ENCODE assay signal across 23 cellular contexts in the genomic region with DNA sequence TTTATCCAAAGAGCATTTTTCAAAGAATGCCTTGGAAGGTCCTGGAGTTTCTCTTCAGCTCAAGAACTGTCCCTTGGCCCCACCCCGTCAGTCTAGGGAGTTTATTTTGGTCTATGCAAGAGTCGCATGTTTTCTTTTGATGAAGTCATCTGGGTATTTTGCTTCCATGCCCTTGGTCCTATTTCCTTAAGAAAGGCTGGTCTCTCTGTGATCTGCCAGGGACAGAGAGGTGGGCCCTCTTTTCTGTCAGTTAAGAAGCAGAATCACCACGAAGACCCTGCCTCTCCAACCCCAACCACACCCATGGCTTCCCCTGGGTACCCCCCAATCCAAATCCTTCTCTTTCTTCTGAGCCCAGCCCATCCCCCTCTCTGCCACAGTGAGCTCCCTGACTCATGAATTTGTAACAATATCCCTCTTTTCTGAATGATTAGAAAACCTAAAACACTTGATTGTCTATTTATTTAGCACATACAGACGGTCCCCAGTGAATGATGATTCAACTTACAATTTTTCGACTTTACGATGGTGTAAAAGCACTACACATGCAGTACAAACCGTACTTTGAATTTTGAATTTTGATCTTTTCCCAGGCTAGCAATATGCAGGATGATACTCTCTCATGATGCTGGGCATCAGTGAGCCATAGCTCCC.
DNase-seq lines count a peak whose midpoint lies in the region; ATAC-seq and TF ChIP-seq lines count a peak whose summit lies in the region.
"Had no signal": no experiment of that assay in that cellular context is flagged by ENCODE, and none has a peak within 500 bp of the region (broad histone marks: within the 10 kb centered on the region; RNA-seq: fewer than 3 reads in every experiment).

No MANE protein-coding gene starts in this region.

- intact Hi-C loops in activated naive CD4-positive, alpha-beta T cell treated with anti-CD3 and anti-CD28 coated beads for 36 hours (cut with micrococcal nuclease), result no loop called here

- no peaks in the 10 kb centered on the region for H3K27me3 Mint-ChIP-seq in osteocyte (ENCODE audit: unreplicated experiment)
- H3K27me3 Mint-ChIP-seq in activated naive CD4-positive, alpha-beta T cell treated with anti-CD3 and anti-CD28 coated beads for 36 hours (ENCODE audit: low read depth), result no peaks in the 10 kb centered on the region
- H3K27me3 Mint-ChIP-seq: stimulated activated memory B cell treated with anti-CD40 and anti-IgM and Interleukin-4, amounts not matched to agents 10 μg/mL and 1 μg/mL and 100 μg/mL, for 72 hours had no signal

- no peaks in the 10 kb centered on the region for H3K36me3 Mint-ChIP-seq in osteocyte (ENCODE audit: unreplicated experiment)
- H3K36me3 Mint-ChIP-seq in activated naive CD4-positive, alpha-beta T cell treated with anti-CD3 and anti-CD28 coated beads for 36 hours (ENCODE audit: low read depth), result no peaks in the 10 kb centered on the region

- CTCF ChIA-PET in activated naive CD4-positive, alpha-beta T cell treated with anti-CD3 and anti-CD28 coated beads for 36 hours (lab: Charles Lee), result no interaction called here

- H3K4me1 Mint-ChIP-seq in osteocyte (ENCODE audit: unreplicated experiment), result peaks cover 25% of the 10 kb centered on the region
- peaks cover 3% of the 10 kb centered on the region for H3K4me1 Mint-ChIP-seq in activated naive CD4-positive, alpha-beta T cell treated with anti-CD3 and anti-CD28 coated beads for 36 hours (ENCODE audit: low read depth)
- H3K4me1 Mint-ChIP-seq: central memory CD8-positive, alpha-beta T cell; stimulated activated memory B cell treated with anti-CD40 and anti-IgM and Interleukin-4, amounts not matched to agents 10 μg/mL and 1 μg/mL and 100 μg/mL, for 72 hours had no signal

- no peak for TF ChIP-seq CTCF in osteocyte (IDR thresholded peaks at IDR 0.05)

- ATAC-seq in HG02759 (IDR thresholded peaks at IDR 0.05; ENCODE audit: unreplicated experiment), result no peak
- ATAC-seq: esophagus mucosa; naive thymus-derived CD8-positive, alpha-beta T cell; pancreas; right lobe of liver; stimulated activated memory B cell treated with anti-CD40 and anti-IgM and Interleukin-4, amounts not matched to agents 10 μg/mL and 1 μg/mL and 100 μg/mL, for 72 hours had no signal

- no peak overlapping the region for H3K4me3 Mint-ChIP-seq in osteocyte (ENCODE audit: unreplicated experiment)
- H3K4me3 Mint-ChIP-seq in activated naive CD4-positive, alpha-beta T cell treated with anti-CD3 and anti-CD28 coated beads for 36 hours, result no peak overlapping the region
- H3K4me3 Mint-ChIP-seq: central memory CD8-positive, alpha-beta T cell; naive thymus-derived CD8-positive, alpha-beta T cell; stimulated activated memory B cell treated with anti-CD40 and anti-IgM and Interleukin-4, amounts not matched to agents 10 μg/mL and 1 μg/mL and 100 μg/mL, for 72 hours had no signal

- peak overlapping the region; percentile 50 for H3K27ac ChIP-seq in cingulate gyrus (ENCODE audit: low read depth, low read length)
- H3K27ac ChIP-seq: pancreas, right lobe of liver, transverse colon had no signal

- DNase-seq in A172 (ENCODE audit: low spot score), result peak; percentile 25
- peak; percentile 63 for DNase-seq in LHCN-M2 (ENCODE audit: low read depth)
- no peak for DNase-seq in osteocyte (ENCODE audit: extremely low spot score, unreplicated experiment)
- DNase-seq in SKM-1 (lab: John Stamatoyannopoulos, UW; ENCODE audit: unreplicated experiment), result no peak
- no peak for DNase-seq in activated naive CD4-positive, alpha-beta T cell treated with anti-CD3 and anti-CD28 coated beads for 36 hours
- DNase-seq in SIG-M5 (lab: John Stamatoyannopoulos, UW), result no peak
- DNase-seq: activated CD8-positive, alpha-beta memory T cell treated with anti-CD3 and anti-CD28 coated beads, Interleukin-2, amount 50 U/mL, for 48 hours; activated gamma-delta T cell; amniotic stem cell; BE2C; effector CD8-positive, alpha-beta T cell; mesendoderm; naive thymus-derived CD8-positive, alpha-beta T cell; NCI-H1694; NCI-H82; pancreas; right lobe of liver; transverse colon had no signal

- H3K27ac Mint-ChIP-seq in osteocyte (ENCODE audit: unreplicated experiment), result peak overlapping the region; percentile 69
- H3K27ac Mint-ChIP-seq in activated naive CD4-positive, alpha-beta T cell treated with anti-CD3 and anti-CD28 coated beads for 36 hours, result no peak overlapping the region
- H3K27ac Mint-ChIP-seq: stimulated activated memory B cell treated with anti-CD40 and anti-IgM and Interleukin-4, amounts not matched to agents 10 μg/mL and 1 μg/mL and 100 μg/mL, for 72 hours had no signal

- H3K9me3 Mint-ChIP-seq in osteocyte (ENCODE audit: unreplicated experiment), result no peaks in the 10 kb centered on the region
- peaks cover 14% of the 10 kb centered on the region for H3K9me3 Mint-ChIP-seq in activated naive CD4-positive, alpha-beta T cell treated with anti-CD3 and anti-CD28 coated beads for 36 hours
- H3K9me3 Mint-ChIP-seq: central memory CD8-positive, alpha-beta T cell had no signal

Comparison
In these comparisons a context has a peak if more than half of its experiments do, and no peak if none do; other contexts are left out.
1. DNase-seq: peak in A172 (single experiment) and LHCN-M2 (single experiment); none in osteocyte (single experiment), SKM-1 (single experiment), activated naive CD4-positive, alpha-beta T cell treated with anti-CD3 and anti-CD28 coated beads for 36 hours (single experiment) and SIG-M5 (single experiment).